ENCODE assay signal across 1 cellular context in genomic region chr2:162318280-162319222, GRCh38.
TF ChIP-seq lines count a peak whose summit lies in the region.

Gene IFIH1 (minus strand): TSS chr2:162318684. CDS start chr2:162318307, 377 bp downstream.

TF ChIP-seq in HepG2, 621 proteins besides CTCF, POLR2A, EP300 and RAD21 (continued from another document and continues in another):
- TF ChIP-seq ZNF639 (CRISPR knock-in tag; conservative IDR thresholded peaks at IDR 0.05), result no peak
- peak; percentile 40; the same call in 1 of the 2 replicates for TF ChIP-seq ZNF788 (CRISPR knock-in tag; IDR thresholded peaks at IDR 0.05; ENCODE audit: borderline replicate concordance)
- TF ChIP-seq, protein P1, sequence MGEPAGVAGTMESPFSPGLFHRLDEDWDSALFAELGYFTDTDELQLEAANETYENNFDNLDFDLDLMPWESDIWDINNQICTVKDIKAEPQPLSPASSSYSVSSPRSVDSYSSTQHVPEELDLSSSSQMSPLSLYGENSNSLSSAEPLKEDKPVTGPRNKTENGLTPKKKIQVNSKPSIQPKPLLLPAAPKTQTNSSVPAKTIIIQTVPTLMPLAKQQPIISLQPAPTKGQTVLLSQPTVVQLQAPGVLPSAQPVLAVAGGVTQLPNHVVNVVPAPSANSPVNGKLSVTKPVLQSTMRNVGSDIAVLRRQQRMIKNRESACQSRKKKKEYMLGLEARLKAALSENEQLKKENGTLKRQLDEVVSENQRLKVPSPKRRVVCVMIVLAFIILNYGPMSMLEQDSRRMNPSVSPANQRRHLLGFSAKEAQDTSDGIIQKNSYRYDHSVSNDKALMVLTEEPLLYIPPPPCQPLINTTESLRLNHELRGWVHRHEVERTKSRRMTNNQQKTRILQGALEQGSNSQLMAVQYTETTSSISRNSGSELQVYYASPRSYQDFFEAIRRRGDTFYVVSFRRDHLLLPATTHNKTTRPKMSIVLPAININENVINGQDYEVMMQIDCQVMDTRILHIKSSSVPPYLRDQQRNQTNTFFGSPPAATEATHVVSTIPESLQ (CRISPR knock-in tag; conservative IDR thresholded peaks at IDR 0.05), result no peak
- no peak for TF ChIP-seq ZNF142 (CRISPR knock-in tag; IDR thresholded peaks at IDR 0.05)
- TF ChIP-seq ETV5 (CRISPR knock-in tag; IDR thresholded peaks at IDR 0.05; ENCODE audit: borderline replicate concordance), result peak; percentile 7
- TF ChIP-seq ZNF33B (CRISPR knock-in tag; IDR thresholded peaks at IDR 0.05), result no peak; the same call in 1 of the 2 replicates
- no peak for TF ChIP-seq FOSL1 (CRISPR knock-in tag; IDR thresholded peaks at IDR 0.05; ENCODE audit: borderline replicate concordance)
- TF ChIP-seq ZNF232 (CRISPR knock-in tag; IDR thresholded peaks at IDR 0.05; ENCODE audit: borderline replicate concordance), result no peak; the same call in 1 of the 2 replicates
- TF ChIP-seq ZNF670 (CRISPR knock-in tag; IDR thresholded peaks at IDR 0.05; ENCODE audit: borderline replicate concordance), result peak; percentile 58
- TF ChIP-seq, protein P2, sequence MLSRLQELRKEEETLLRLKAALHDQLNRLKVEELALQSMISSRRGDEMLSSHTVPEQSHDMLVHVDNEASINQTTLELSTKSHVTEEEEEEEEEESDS (CRISPR knock-in tag; IDR thresholded peaks at IDR 0.05; ENCODE audit: borderline replicate concordance), result no peak
- TF ChIP-seq THAP11 (CRISPR knock-in tag; IDR thresholded peaks at IDR 0.05), result no peak
- TF ChIP-seq KDM1A (CRISPR knock-in tag; IDR thresholded peaks at IDR 0.05), result no peak
- TF ChIP-seq HOXA3 (CRISPR knock-in tag; IDR thresholded peaks at IDR 0.05), result peak; percentile 18; the same call in 1 of the 2 replicates
- peak; percentile 15; the same call in 1 of the 2 replicates for TF ChIP-seq KLF6 (CRISPR knock-in tag; IDR thresholded peaks at IDR 0.05)
- no peak for TF ChIP-seq MNT (IDR thresholded peaks at IDR 0.05)
- no peak for TF ChIP-seq ZNF709 (CRISPR knock-in tag; IDR thresholded peaks at IDR 0.05)
- TF ChIP-seq MYPOP (CRISPR knock-in tag; IDR thresholded peaks at IDR 0.05), result peak; percentile 44; the same call in 1 of the 2 replicates
- TF ChIP-seq HMGA1 (CRISPR knock-in tag; conservative IDR thresholded peaks at IDR 0.05), result no peak
- no peak for TF ChIP-seq ZNF333 (CRISPR knock-in tag; IDR thresholded peaks at IDR 0.05; ENCODE audit: borderline replicate concordance)
- no peak for TF ChIP-seq HCFC1 (IDR thresholded peaks at IDR 0.05; ENCODE audit: low read depth, low read length)
- TF ChIP-seq, protein P3, sequence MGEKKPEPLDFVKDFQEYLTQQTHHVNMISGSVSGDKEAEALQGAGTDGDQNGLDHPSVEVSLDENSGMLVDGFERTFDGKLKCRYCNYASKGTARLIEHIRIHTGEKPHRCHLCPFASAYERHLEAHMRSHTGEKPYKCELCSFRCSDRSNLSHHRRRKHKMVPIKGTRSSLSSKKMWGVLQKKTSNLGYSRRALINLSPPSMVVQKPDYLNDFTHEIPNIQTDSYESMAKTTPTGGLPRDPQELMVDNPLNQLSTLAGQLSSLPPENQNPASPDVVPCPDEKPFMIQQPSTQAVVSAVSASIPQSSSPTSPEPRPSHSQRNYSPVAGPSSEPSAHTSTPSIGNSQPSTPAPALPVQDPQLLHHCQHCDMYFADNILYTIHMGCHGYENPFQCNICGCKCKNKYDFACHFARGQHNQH (CRISPR knock-in tag; IDR thresholded peaks at IDR 0.05), result no peak; the same call in 1 of the 2 replicates
- peak; percentile 97 for TF ChIP-seq KMT2B (CRISPR knock-in tag; IDR thresholded peaks at IDR 0.05)
- no peak for TF ChIP-seq ZNF576 (CRISPR knock-in tag; IDR thresholded peaks at IDR 0.05)
- TF ChIP-seq, protein P4, sequence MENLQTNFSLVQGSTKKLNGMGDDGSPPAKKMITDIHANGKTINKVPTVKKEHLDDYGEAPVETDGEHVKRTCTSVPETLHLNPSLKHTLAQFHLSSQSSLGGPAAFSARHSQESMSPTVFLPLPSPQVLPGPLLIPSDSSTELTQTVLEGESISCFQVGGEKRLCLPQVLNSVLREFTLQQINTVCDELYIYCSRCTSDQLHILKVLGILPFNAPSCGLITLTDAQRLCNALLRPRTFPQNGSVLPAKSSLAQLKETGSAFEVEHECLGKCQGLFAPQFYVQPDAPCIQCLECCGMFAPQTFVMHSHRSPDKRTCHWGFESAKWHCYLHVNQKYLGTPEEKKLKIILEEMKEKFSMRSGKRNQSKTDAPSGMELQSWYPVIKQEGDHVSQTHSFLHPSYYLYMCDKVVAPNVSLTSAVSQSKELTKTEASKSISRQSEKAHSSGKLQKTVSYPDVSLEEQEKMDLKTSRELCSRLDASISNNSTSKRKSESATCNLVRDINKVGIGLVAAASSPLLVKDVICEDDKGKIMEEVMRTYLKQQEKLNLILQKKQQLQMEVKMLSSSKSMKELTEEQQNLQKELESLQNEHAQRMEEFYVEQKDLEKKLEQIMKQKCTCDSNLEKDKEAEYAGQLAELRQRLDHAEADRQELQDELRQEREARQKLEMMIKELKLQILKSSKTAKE (CRISPR knock-in tag; IDR thresholded peaks at IDR 0.05; ENCODE audit: borderline replicate concordance), result no peak
- TF ChIP-seq ZFY (CRISPR knock-in tag; IDR thresholded peaks at IDR 0.05), result peak; percentile 73
- no peak for TF ChIP-seq ZNF513 (CRISPR knock-in tag; conservative IDR thresholded peaks at IDR 0.05)
- TF ChIP-seq ZNF850 (CRISPR knock-in tag; conservative IDR thresholded peaks at IDR 0.05), result no peak
- TF ChIP-seq ARNT2 (CRISPR knock-in tag; IDR thresholded peaks at IDR 0.05; ENCODE audit: low read depth), result peak; percentile 87
- TF ChIP-seq HBP1 (CRISPR knock-in tag; IDR thresholded peaks at IDR 0.05; ENCODE audit: low read depth), result no peak
- no peak for TF ChIP-seq POLR2AphosphoS2 (IDR thresholded peaks at IDR 0.05; ENCODE audit: low read depth, low read length)
- TF ChIP-seq RAD51 (IDR thresholded peaks at IDR 0.05; ENCODE audit: borderline replicate concordance), result no peak
- TF ChIP-seq, protein P5, sequence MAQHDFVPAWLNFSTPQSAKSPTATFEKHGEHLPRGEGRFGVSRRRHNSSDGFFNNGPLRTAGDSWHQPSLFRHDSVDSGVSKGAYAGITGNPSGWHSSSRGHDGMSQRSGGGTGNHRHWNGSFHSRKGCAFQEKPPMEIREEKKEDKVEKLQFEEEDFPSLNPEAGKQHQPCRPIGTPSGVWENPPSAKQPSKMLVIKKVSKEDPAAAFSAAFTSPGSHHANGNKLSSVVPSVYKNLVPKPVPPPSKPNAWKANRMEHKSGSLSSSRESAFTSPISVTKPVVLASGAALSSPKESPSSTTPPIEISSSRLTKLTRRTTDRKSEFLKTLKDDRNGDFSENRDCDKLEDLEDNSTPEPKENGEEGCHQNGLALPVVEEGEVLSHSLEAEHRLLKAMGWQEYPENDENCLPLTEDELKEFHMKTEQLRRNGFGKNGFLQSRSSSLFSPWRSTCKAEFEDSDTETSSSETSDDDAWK (CRISPR knock-in tag; IDR thresholded peaks at IDR 0.05), result no peak
- no peak for TF ChIP-seq SP5 (CRISPR knock-in tag; IDR thresholded peaks at IDR 0.05; ENCODE audit: borderline replicate concordance, low read depth)
- TF ChIP-seq ZNF564 (CRISPR knock-in tag; IDR thresholded peaks at IDR 0.05), result peak; percentile 52; the same call in 1 of the 2 replicates
- no peak for TF ChIP-seq ARHGAP35 (CRISPR knock-in tag; IDR thresholded peaks at IDR 0.05; ENCODE audit: borderline replicate concordance)
- TF ChIP-seq ZNF317 (CRISPR knock-in tag; IDR thresholded peaks at IDR 0.05), result no peak
